9 cellular contexts compared by ENCODE assay signal in genomic region chr16:30353438-30354129, GRCh38. TPM values are rescaled to one million over a fixed set of nuclear protein-coding genes. Genes with fewer than 3 reads are reported as not detected.
A peak's percentile ranks its signal among the peaks of the same experiment; 100 is the strongest.
DNase-seq lines count a peak whose midpoint lies in the region; ATAC-seq and TF ChIP-seq lines count a peak whose summit lies in the region.
"Had no signal": no experiment of that assay in that cellular context is flagged by ENCODE, and none has a peak within 500 bp of the region (broad histone marks: within the 10 kb centered on the region; RNA-seq: fewer than 3 reads in every experiment).

No MANE protein-coding gene starts in this region.

- intact Hi-C loops in right cardiac atrium (cut with DNase I) (loop anchor here in 1 of 4 donors (10.0 kb wide), 1 partner anchor 51 kb away; the partner anchor contains the start of gene ZNF771), Right ventricle myocardium inferior (cut with DNase I) (no loop called here), body of pancreas (cut with DNase I) (no loop called here)

- H3K4me1 ChIP-seq in right cardiac atrium (ENCODE audit: control insufficient read depth, insufficient read depth, low read length) (peaks cover 16% of the 10 kb centered on the region), body of pancreas (peaks cover 52% of the 10 kb centered on the region), muscle layer of duodenum (ENCODE audit: control insufficient read depth in 1 of 2, insufficient read depth in 2 of 2, low read length in 2 of 2) (peaks cover 10 to 55% of the 10 kb centered on the region in 2 donors)

- H3K36me3 ChIP-seq in body of pancreas (replicated peaks in 1 of 2; ENCODE audit: insufficient read depth in 1 of 2, low read depth in 2 of 2) (peaks cover 0 to 2% of the 10 kb centered on the region in 2 donors), muscle layer of duodenum (ENCODE audit: control insufficient read depth in 1 of 2, insufficient read depth in 2 of 2, low read length in 2 of 2) (peaks cover 25 to 52% of the 10 kb centered on the region in 2 donors)

- DNase-seq in right cardiac atrium (peak in 2 of 3 donors; percentile 63 to 67), Right ventricle myocardium inferior (ENCODE audit: missing footprints) (no peak), body of pancreas (no peak)
- DNase-seq in effector CD4-positive, alpha-beta T cell, result no peak
- DNase-seq: NCI-H2227 treated with DMSO at 0.1 percent for 48 hours had no signal

- H3K9me3 ChIP-seq in right cardiac atrium (ENCODE audit: control insufficient read depth, low read length) (no peaks in the 10 kb centered on the region), body of pancreas (no peaks in the 10 kb centered on the region), muscle layer of duodenum (ENCODE audit: control insufficient read depth in 1 of 2, low read length in 2 of 2) (no peaks in the 10 kb centered on the region)

- 89% methylated on average over 23 of the region's 23 CpGs for WGBS in right cardiac atrium
- WGBS in body of pancreas, 2 donors, result 87 to 90% methylated on average over 15 to 18 of the region's 23 CpGs

- no peak for TF ChIP-seq POLR2A in body of pancreas (IDR thresholded peaks at IDR 0.05)

- ATAC-seq in right cardiac atrium (no peak), Right ventricle myocardium inferior (no peak), body of pancreas (no peak), GM18867 (IDR thresholded peaks at IDR 0.05; ENCODE audit: unreplicated experiment) (no peak), GM18909 (IDR thresholded peaks at IDR 0.05; ENCODE audit: poor library complexity, unreplicated experiment) (no peak), HG03342 (IDR thresholded peaks at IDR 0.05; ENCODE audit: unreplicated experiment) (no peak)

- no peak for TF ChIP-seq CTCF in body of pancreas (IDR thresholded peaks at IDR 0.05)

- H3K27me3 ChIP-seq in right cardiac atrium (ENCODE audit: control insufficient read depth, insufficient read depth) (no peaks in the 10 kb centered on the region), body of pancreas (no peaks in the 10 kb centered on the region), muscle layer of duodenum (ENCODE audit: low read depth, low read length) (no peaks in the 10 kb centered on the region)

- H3K27ac ChIP-seq in right cardiac atrium (ENCODE audit: low read length), result no peak overlapping the region
- H3K27ac ChIP-seq in body of pancreas, result peak overlapping the region in 3 of 4 donors; percentile 84 to 97 (median 90)
- peak overlapping the region; percentile 99 for H3K27ac ChIP-seq in muscle layer of duodenum (ENCODE audit: low read length)

- H3K4me3 ChIP-seq in right cardiac atrium (ENCODE audit: low read length), result no peak overlapping the region
- H3K4me3 ChIP-seq in body of pancreas, result no peak overlapping the region
- peak overlapping the region; percentile 87 to 97 for H3K4me3 ChIP-seq in muscle layer of duodenum (ENCODE audit: low read depth in 1 of 2, low read length in 2 of 2)

RNA-seq across cellular contexts. Expression of gene CD2BP2, which starts 1.5 kb away (rescaled TPM):
- total RNA-seq in right cardiac atrium (10 to 100 TPM; 43.0 to 50.9 (median 45.1) TPM), Right ventricle myocardium inferior (35.0 TPM), body of pancreas (10 to 100 TPM; 19.8 to 20.2 TPM)
- 31.8 TPM for polyA plus RNA-seq in right cardiac atrium

RNA-seq across cellular contexts. Expression of gene TBC1D10B, which starts 16.7 kb away (rescaled TPM):
- total RNA-seq in right cardiac atrium, result 10 to 100 TPM; 23.4 to 27.7 (median 25.4) TPM
- 19.1 TPM for polyA plus RNA-seq in right cardiac atrium
- 26.0 TPM for total RNA-seq in Right ventricle myocardium inferior
- 10 to 100 TPM; 17.9 to 22.1 TPM for total RNA-seq in body of pancreas

RNA-seq across cellular contexts. Expression of gene MYL11, which starts 21.0 kb away (rescaled TPM):
- under 1 TPM in 2 of 4 donors, not detected in 2; 0.35 to 0.94 TPM for total RNA-seq in right cardiac atrium
- polyA plus RNA-seq in right cardiac atrium, result 0.86 TPM
- total RNA-seq in Right ventricle myocardium inferior, result not detected
- total RNA-seq in body of pancreas, result not detected

RNA-seq across cellular contexts. Expression of gene SEPTIN1, which starts 28.8 kb away (rescaled TPM):
- 1 to 10 TPM; 1.1 to 3.6 (median 2.7) TPM for total RNA-seq in right cardiac atrium
- 1.6 TPM for polyA plus RNA-seq in right cardiac atrium
- 1.4 TPM for total RNA-seq in Right ventricle myocardium inferior
- total RNA-seq in body of pancreas, result under 1 TPM; 0.26 to 0.33 TPM

RNA-seq across cellular contexts. Expression of gene ZNF48, which starts 41.6 kb away (rescaled TPM):
- total RNA-seq in right cardiac atrium (1 to 10 TPM; 6.2 to 8.0 (median 7.5) TPM), Right ventricle myocardium inferior (5.3 TPM), body of pancreas (10 to 100 TPM in 1 of 2 donors, 1 to 10 TPM in 1; 9.3 to 12.2 TPM)
- polyA plus RNA-seq in right cardiac atrium, result 3.6 TPM

Comparison
In these comparisons a context has a peak if more than half of its experiments do, and no peak if none do; other contexts are left out.
1. DNase-seq: peak in right cardiac atrium (2 of 3); none in Right ventricle myocardium inferior (single experiment), body of pancreas (0 of 4) and effector CD4-positive, alpha-beta T cell (single experiment).
2. H3K4me3 ChIP-seq: peak in muscle layer of duodenum (2 of 2); none in right cardiac atrium (single experiment) and body of pancreas (0 of 2).